In the genomic region with DNA sequence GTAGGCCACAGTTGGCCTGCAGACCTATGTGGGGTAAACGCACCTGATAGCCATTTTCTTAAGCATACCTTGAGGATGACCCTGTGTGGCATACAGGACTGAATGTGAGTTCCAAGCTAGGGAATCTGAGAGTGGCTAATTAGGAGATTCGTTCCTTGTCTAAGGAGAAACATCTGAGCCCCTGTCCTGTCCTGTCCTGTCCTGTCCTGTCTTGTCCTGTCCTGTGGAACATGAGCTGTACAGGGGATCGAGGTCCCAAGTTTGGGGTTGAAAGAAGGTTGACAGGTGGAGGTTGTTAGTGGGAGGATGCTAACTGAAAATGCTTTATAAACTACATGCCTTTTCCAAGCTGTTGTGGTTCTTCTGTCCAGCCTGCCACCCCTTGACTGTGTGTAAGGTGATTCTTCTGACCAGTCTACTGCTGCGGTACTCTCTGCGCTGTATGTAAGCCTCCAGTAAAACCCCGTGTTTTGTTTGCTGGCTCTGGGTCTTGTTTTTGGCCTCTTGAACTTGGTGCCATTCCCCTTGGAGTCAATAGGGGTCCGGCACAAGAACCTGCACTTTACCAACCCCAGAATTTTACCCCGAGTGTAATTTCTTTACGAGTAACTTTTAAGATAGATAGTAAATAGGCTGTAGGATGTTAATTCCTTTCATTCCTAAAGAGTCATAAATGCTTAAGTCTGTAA, we compare ENCODE assay signal across 1 cellular context.
TF ChIP-seq lines count a peak whose summit lies in the region.

No MANE protein-coding gene starts in this region.

TF ChIP-seq in H1, 55 proteins besides CTCF, POLR2A, EP300 and RAD21:
- TF ChIP-seq ASH2L (IDR thresholded peaks at IDR 0.05; ENCODE audit: low read length) (no peak), EGR1 (IDR thresholded peaks at IDR 0.05; ENCODE audit: borderline replicate concordance, low read depth, low read length) (no peak), SP2 (IDR thresholded peaks at IDR 0.05; ENCODE audit: low read length) (no peak), ZNF274 (IDR thresholded peaks at IDR 0.05; ENCODE audit: borderline replicate concordance, extremely low read depth, low read length) (no peak), PHF8 (conservative IDR thresholded peaks at IDR 0.05; ENCODE audit: low read depth, low read length) (no peak), JUN (IDR thresholded peaks at IDR 0.05; ENCODE audit: low read depth, low read length) (no peak), FOSL1 (IDR thresholded peaks at IDR 0.05; ENCODE audit: insufficient read depth, low read depth, low read length) (no peak), TAF1 (IDR thresholded peaks at IDR 0.05; ENCODE audit: low read depth, low read length) (no peak)
- TF ChIP-seq, protein P1, sequence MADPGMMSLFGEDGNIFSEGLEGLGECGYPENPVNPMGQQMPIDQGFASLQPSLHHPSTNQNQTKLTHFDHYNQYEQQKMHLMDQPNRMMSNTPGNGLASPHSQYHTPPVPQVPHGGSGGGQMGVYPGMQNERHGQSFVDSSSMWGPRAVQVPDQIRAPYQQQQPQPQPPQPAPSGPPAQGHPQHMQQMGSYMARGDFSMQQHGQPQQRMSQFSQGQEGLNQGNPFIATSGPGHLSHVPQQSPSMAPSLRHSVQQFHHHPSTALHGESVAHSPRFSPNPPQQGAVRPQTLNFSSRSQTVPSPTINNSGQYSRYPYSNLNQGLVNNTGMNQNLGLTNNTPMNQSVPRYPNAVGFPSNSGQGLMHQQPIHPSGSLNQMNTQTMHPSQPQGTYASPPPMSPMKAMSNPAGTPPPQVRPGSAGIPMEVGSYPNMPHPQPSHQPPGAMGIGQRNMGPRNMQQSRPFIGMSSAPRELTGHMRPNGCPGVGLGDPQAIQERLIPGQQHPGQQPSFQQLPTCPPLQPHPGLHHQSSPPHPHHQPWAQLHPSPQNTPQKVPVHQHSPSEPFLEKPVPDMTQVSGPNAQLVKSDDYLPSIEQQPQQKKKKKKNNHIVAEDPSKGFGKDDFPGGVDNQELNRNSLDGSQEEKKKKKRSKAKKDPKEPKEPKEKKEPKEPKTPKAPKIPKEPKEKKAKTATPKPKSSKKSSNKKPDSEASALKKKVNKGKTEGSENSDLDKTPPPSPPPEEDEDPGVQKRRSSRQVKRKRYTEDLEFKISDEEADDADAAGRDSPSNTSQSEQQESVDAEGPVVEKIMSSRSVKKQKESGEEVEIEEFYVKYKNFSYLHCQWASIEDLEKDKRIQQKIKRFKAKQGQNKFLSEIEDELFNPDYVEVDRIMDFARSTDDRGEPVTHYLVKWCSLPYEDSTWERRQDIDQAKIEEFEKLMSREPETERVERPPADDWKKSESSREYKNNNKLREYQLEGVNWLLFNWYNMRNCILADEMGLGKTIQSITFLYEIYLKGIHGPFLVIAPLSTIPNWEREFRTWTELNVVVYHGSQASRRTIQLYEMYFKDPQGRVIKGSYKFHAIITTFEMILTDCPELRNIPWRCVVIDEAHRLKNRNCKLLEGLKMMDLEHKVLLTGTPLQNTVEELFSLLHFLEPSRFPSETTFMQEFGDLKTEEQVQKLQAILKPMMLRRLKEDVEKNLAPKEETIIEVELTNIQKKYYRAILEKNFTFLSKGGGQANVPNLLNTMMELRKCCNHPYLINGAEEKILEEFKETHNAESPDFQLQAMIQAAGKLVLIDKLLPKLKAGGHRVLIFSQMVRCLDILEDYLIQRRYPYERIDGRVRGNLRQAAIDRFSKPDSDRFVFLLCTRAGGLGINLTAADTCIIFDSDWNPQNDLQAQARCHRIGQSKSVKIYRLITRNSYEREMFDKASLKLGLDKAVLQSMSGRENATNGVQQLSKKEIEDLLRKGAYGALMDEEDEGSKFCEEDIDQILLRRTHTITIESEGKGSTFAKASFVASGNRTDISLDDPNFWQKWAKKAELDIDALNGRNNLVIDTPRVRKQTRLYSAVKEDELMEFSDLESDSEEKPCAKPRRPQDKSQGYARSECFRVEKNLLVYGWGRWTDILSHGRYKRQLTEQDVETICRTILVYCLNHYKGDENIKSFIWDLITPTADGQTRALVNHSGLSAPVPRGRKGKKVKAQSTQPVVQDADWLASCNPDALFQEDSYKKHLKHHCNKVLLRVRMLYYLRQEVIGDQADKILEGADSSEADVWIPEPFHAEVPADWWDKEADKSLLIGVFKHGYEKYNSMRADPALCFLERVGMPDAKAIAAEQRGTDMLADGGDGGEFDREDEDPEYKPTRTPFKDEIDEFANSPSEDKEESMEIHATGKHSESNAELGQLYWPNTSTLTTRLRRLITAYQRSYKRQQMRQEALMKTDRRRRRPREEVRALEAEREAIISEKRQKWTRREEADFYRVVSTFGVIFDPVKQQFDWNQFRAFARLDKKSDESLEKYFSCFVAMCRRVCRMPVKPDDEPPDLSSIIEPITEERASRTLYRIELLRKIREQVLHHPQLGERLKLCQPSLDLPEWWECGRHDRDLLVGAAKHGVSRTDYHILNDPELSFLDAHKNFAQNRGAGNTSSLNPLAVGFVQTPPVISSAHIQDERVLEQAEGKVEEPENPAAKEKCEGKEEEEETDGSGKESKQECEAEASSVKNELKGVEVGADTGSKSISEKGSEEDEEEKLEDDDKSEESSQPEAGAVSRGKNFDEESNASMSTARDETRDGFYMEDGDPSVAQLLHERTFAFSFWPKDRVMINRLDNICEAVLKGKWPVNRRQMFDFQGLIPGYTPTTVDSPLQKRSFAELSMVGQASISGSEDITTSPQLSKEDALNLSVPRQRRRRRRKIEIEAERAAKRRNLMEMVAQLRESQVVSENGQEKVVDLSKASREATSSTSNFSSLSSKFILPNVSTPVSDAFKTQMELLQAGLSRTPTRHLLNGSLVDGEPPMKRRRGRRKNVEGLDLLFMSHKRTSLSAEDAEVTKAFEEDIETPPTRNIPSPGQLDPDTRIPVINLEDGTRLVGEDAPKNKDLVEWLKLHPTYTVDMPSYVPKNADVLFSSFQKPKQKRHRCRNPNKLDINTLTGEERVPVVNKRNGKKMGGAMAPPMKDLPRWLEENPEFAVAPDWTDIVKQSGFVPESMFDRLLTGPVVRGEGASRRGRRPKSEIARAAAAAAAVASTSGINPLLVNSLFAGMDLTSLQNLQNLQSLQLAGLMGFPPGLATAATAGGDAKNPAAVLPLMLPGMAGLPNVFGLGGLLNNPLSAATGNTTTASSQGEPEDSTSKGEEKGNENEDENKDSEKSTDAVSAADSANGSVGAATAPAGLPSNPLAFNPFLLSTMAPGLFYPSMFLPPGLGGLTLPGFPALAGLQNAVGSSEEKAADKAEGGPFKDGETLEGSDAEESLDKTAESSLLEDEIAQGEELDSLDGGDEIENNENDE (IDR thresholded peaks at IDR 0.05; ENCODE audit: insufficient replicate concordance, low read length), result no peak
